In genomic region chr10:99357691-99358090, GRCh38 we compare ENCODE assay signal across 19 cellular contexts. TPM values are rescaled to one million over a fixed set of nuclear protein-coding genes. Genes with fewer than 3 reads are reported as not detected.
"Had no signal": no experiment of that assay in that cellular context is flagged by ENCODE, and none has a peak within 500 bp of the region (broad histone marks: within the 10 kb centered on the region; RNA-seq: fewer than 3 reads in every experiment).

No MANE protein-coding gene starts in this region.

- FAIRE-seq: kidney, pancreas had no signal

- H3K27ac ChIP-seq: epithelial cell of prostate, left ventricle myocardium inferior, pancreas, thyroid gland had no signal

- H3K36me3 ChIP-seq: left ventricle myocardium inferior, pancreas, thyroid gland had no signal

- H3K27me3 ChIP-seq: pancreas had no signal

- ATAC-seq: activated CD4-positive, CD25-positive, alpha-beta regulatory T cell treated with anti-CD3 and anti-CD28 coated beads, Interleukin-2, amount 50 U/mL, for 24 hours; activated T-cell treated with anti-CD3 and anti-CD28 coated beads, Interleukin-2, amount 50 U/mL, for 72 hours; right cardiac atrium; stimulated activated naive CD8-positive, alpha-beta T cell treated with anti-CD3 and anti-CD28 coated beads, Interleukin-15, Interleukin-2, amounts not matched to agents 100 U/mL and 50 U/mL, for 24 hours had no signal

- H3K4me3 ChIP-seq: left ventricle myocardium inferior, pancreas, thyroid gland had no signal

- H3K9me3 ChIP-seq: left ventricle myocardium inferior, pancreas, thyroid gland had no signal

- DNase-seq: activated CD4-positive, alpha-beta memory T cell treated with anti-CD3 and anti-CD28 coated beads, Interleukin-2, amount 10 ng/mL, durations not matched to agents 7 days and 5 days; activated CD4-positive, alpha-beta T cell treated with anti-CD3 and anti-CD28 coated beads, Interleukin-2, amount 10 ng/mL, durations not matched to agents 24 days and 14 days; activated effector memory CD4-positive, alpha-beta T cell treated with anti-CD3 and anti-CD28 coated beads, Interleukin-2, amount 50 U/mL, for 16 hours; activated naive CD4-positive, alpha-beta T cell treated with anti-CD3 and anti-CD28 coated beads, Interleukin-2, amount 10 ng/mL, durations not matched to agents 7 days and 5 days; activated T-cell treated with anti-CD3 and anti-CD28 coated beads, Interleukin-2, amount 50 U/mL, for 72 hours; amygdala; cortex of kidney; kidney; left ventricle myocardium inferior; nephron progenitor cell; pancreas; right cardiac atrium; stimulated activated CD4-positive, alpha-beta T cell treated with anti-CD3 and anti-CD28 coated beads, Interleukin-4, amount 100 ng/mL, for 24 hours; stimulated activated naive CD8-positive, alpha-beta T cell treated with anti-CD3 and anti-CD28 coated beads, Interleukin-15, Interleukin-2, amounts not matched to agents 100 U/mL and 50 U/mL, for 24 hours; thyroid gland had no signal

- H3K4me1 ChIP-seq: left ventricle myocardium inferior, pancreas, thyroid gland had no signal

RNA-seq across cellular contexts. Expression of gene CNNM1, which starts 28.5 kb away (rescaled TPM):
- total RNA-seq: bronchial epithelial cell, glomerular endothelial cell had no signal
